2 cellular contexts compared by ENCODE assay signal in the genomic region with DNA sequence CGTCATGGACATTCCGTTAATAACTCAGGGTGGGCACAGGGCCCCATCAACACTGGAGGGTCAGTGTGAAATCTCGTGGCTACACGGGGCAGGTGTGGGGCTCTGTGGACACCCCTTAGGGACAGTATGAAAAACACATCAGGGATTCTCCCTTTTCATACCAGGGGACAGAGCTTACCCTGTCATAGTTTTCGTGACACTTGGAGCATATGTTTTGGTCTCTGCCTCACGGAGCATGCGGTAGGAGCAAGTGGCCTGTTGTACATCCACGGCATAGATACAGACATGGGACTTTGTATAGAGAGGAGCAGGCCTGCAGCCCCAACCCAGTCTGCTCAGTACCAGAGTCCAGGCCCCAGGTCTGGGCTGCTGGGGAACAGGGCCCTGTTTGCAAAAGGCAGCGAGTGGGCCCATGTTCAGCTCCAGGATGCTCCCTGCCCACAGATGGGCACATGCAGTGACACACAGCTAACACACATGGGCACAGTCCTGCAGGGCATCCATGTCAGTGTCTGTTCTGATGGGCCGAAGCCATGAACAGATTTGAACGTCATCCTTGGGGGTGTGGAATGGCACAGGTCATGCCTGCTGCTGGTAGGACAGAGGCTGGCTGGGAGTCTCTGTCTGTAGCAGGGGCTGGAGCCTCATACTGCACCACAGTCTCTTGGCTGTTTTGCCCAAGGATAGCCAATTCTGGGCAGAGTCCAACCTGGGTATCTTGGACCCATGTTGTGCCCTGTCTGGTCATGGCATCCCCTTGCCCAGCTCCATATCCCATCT. TPM values are rescaled to one million over a fixed set of nuclear protein-coding genes. Genes with fewer than 3 reads are reported as not detected.
"Had no signal": no experiment of that assay in that cellular context is flagged by ENCODE, and none has a peak within 500 bp of the region (broad histone marks: within the 10 kb centered on the region; RNA-seq: fewer than 3 reads in every experiment).

No MANE protein-coding gene starts in this region.

RNA-seq across cellular contexts. Expression of gene DEFB131A, which starts 50.2 kb away (rescaled TPM):
- total RNA-seq: G401, GM12878 had no signal
